8 cellular contexts compared by ENCODE assay signal in genomic region chr16:3158014-3158497, GRCh38. TPM values are rescaled to one million over a fixed set of nuclear protein-coding genes. Genes with fewer than 3 reads are reported as not detected.
DNase-seq lines count a peak whose midpoint lies in the region; ATAC-seq and TF ChIP-seq lines count a peak whose summit lies in the region.

No MANE protein-coding gene starts in this region.

- H3K36me3 ChIP-seq in SJSA1 (no peaks in the 10 kb centered on the region; the same call in 1 of the 2 replicates), esophagus muscularis mucosa (no peaks in the 10 kb centered on the region), neutrophil (no peaks in the 10 kb centered on the region)

- no peaks in the 10 kb centered on the region for H3K9me3 ChIP-seq in SJSA1 (replicated peaks)
- H3K9me3 ChIP-seq in esophagus muscularis mucosa, result no peaks in the 10 kb centered on the region
- H3K9me3 ChIP-seq in neutrophil, result no peaks in the 10 kb centered on the region

- peak overlapping the region; percentile 7; the same call in 1 of the 2 replicates for H3K27ac ChIP-seq in SJSA1
- H3K27ac ChIP-seq in esophagus muscularis mucosa (replicated peaks in 1 of 4), result peak overlapping the region; percentile 80 to 95 (median 86)
- H3K27ac ChIP-seq in neutrophil, result peak overlapping the region; percentile 63

- no peak for TF ChIP-seq EP300 in esophagus muscularis mucosa (IDR thresholded peaks at IDR 0.05)

- 6% methylated on average over 7 of the region's 26 CpGs for WGBS in esophagus muscularis mucosa

- peak; percentile 12 to 25 for DNase-seq in activated CD4-positive, alpha-beta T cell treated with anti-CD3 and anti-CD28 coated beads, Interleukin-2, amount 50 U/mL, for 48 hours
- DNase-seq in activated CD4-positive, alpha-beta T cell treated with anti-CD3 and anti-CD28 coated beads, Interleukin-2, amount 50 U/mL, for 1 hour, result no peak
- DNase-seq in SJSA1 (ENCODE audit: low read depth in 1 of 2, low spot score in 2 of 2), result peak in 1 of 2 experiments; percentile 78
- DNase-seq in esophagus muscularis mucosa (ENCODE audit: extremely low spot score), result no peak

- ATAC-seq in HG02623 (IDR thresholded peaks at IDR 0.05; ENCODE audit: unreplicated experiment), result no peak
- no peak for ATAC-seq in HG02571 (IDR thresholded peaks at IDR 0.05; ENCODE audit: unreplicated experiment)
- no peak for ATAC-seq in HG03571 (IDR thresholded peaks at IDR 0.05; ENCODE audit: unreplicated experiment)

- H3K27me3 ChIP-seq in SJSA1 (replicated peaks) (no peaks in the 10 kb centered on the region), esophagus muscularis mucosa (peaks cover 0 to 32% (median 6%) of the 10 kb centered on the region in 4 donors), neutrophil (peaks cover 93% of the 10 kb centered on the region)

- H3K4me1 ChIP-seq in SJSA1 (replicated peaks) (peaks cover 17% of the 10 kb centered on the region), esophagus muscularis mucosa (peaks cover 18 to 37% (median 30%) of the 10 kb centered on the region in 4 donors), neutrophil (ENCODE audit: control insufficient read depth in 1 of 2, insufficient read depth in 1 of 2, low read depth in 1 of 2, low read length in 1 of 2) (peaks cover 24 to 29% of the 10 kb centered on the region in 2 experiments)

- intact Hi-C loops in esophagus muscularis mucosa (cut with DNase I), result no loop called here

- no peak for TF ChIP-seq POLR2A in esophagus muscularis mucosa (IDR thresholded peaks at IDR 0.05; ENCODE audit: low read depth)

- TF ChIP-seq CTCF in esophagus muscularis mucosa (IDR thresholded peaks at IDR 0.05), result no peak
- no peak for TF ChIP-seq CTCF in neutrophil (IDR thresholded peaks at IDR 0.05)

- peak overlapping the region; percentile 81 for H3K4me3 ChIP-seq in SJSA1
- H3K4me3 ChIP-seq in esophagus muscularis mucosa, result peak overlapping the region; percentile 70 to 96 (median 84)
- peak overlapping the region; percentile 81 for H3K4me3 ChIP-seq in neutrophil (ENCODE audit: low read depth in 1 of 2, low read length in 1 of 2)

RNA-seq across cellular contexts. Expression of gene ZNF213, which starts 23.2 kb away (rescaled TPM):
- 2.6 and 3.8 TPM in 2 replicates for total RNA-seq in SJSA1 (2014; rRNA removed; shearing (Covaris generic))
- total RNA-seq in esophagus muscularis mucosa, result 10 to 100 TPM in 3 of 4 donors, 1 to 10 TPM in 1; 8.4 to 18.3 (median 13.5) TPM

RNA-seq across cellular contexts. Expression of gene OR1F1, which starts 29.9 kb away (rescaled TPM):
- total RNA-seq in SJSA1 (2014; rRNA removed; shearing (Covaris generic)), result not detected in 2 replicates
- not detected for total RNA-seq in esophagus muscularis mucosa

RNA-seq across cellular contexts. Expression of gene ZNF205, which starts 45.7 kb away (rescaled TPM):
- 13.8 and 15.3 TPM in 2 replicates for total RNA-seq in SJSA1 (2014; rRNA removed; shearing (Covaris generic))
- 10 to 100 TPM; 10.6 to 25.0 (median 17.1) TPM for total RNA-seq in esophagus muscularis mucosa

RNA-seq across cellular contexts. Expression of gene ZSCAN10, which starts 59.0 kb away (rescaled TPM):
- not detected in 2 replicates for total RNA-seq in SJSA1 (2014; rRNA removed; shearing (Covaris generic))
- not detected for total RNA-seq in esophagus muscularis mucosa

Comparison
In these comparisons a context has a peak if more than half of its experiments do, and no peak if none do; other contexts are left out.
1. DNase-seq: peak in activated CD4-positive, alpha-beta T cell treated with anti-CD3 and anti-CD28 coated beads, Interleukin-2, amount 50 U/mL, for 48 hours (2 of 2); none in activated CD4-positive, alpha-beta T cell treated with anti-CD3 and anti-CD28 coated beads, Interleukin-2, amount 50 U/mL, for 1 hour (single experiment) and esophagus muscularis mucosa (single experiment).
2. H3K27ac ChIP-seq: peak in every context shown above with its lines; median percentile 86 in esophagus muscularis mucosa; 63 in neutrophil; 7 in SJSA1.
3. Peak in every context shown above with its lines, with median percentiles within 50 percentile points of each other: H3K4me3 ChIP-seq.